In the genomic region with DNA sequence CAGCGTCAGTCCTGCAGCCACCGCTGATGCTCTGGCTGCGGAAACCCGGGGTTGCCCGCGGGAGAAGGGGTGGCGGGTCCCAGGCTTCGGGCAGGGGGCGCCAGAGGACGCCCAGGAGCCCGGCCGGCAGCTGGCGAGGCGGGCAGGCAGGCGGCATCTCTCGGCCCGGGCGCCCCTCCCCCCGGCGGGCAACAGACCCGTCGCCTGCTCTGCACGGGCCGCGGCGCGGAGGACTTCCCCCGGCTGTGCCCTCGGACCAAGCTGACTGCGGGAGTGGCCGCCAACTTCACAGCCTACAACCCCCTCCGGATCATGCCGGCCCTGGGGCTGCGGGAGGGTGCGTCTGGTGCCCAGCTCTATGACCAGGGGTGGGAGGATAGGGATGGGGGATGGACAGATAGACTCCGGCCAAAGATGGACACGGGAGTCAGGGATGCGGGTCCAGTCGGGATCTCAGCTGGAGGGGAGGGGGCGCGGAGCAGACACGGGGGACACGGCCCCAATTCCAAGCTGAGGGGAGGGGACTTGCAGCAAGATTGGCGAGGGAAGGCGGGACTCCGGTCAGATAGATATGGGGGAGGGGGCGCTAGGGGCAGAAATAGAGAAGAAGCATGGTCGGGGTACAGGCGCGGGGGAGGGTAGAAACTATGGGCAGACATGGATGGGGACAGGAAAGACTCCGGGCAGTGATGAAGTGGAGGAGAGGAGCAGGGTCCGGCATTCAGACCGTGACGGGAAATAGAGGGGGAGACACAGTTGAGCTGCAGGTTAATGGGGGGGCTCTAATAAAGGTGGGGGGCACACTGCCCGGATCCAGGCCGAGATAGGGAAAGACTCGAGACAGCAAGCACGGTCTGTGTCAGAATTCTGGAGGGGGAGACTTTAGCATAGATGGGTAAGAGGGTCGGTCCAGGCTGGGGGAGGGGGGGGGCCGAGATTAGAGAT, we compare ENCODE assay signal across 8 cellular contexts. TPM values are rescaled to one million over a fixed set of nuclear protein-coding genes. Genes with fewer than 3 reads are reported as not detected.
A peak's percentile ranks its signal among the peaks of the same experiment; 100 is the strongest.
DNase-seq lines count a peak whose midpoint lies in the region; ATAC-seq and TF ChIP-seq lines count a peak whose summit lies in the region.

No MANE protein-coding gene starts in this region.

- TF ChIP-seq CTCF in omental fat pad (IDR thresholded peaks at IDR 0.05), result peak in 1 of 3 donors; percentile 40
- peak; percentile 80 for TF ChIP-seq CTCF in type B pancreatic cell (conservative IDR thresholded peaks at IDR 0.05)

- peaks cover 48% of the 10 kb centered on the region for H3K4me1 ChIP-seq in SJSA1 (replicated peaks)

- no peaks in the 10 kb centered on the region for H3K9me3 ChIP-seq in KOPT-K1 (ENCODE audit: insufficient read depth, low read length, poor library complexity, severe bottlenecking)
- H3K9me3 ChIP-seq in SJSA1 (replicated peaks), result no peaks in the 10 kb centered on the region

- H3K36me3 Mint-ChIP-seq in type B pancreatic cell, result no peaks in the 10 kb centered on the region

- ATAC-seq in omental fat pad (ENCODE audit: low FRiP score) (peak; percentile 56), GM21737 (IDR thresholded peaks at IDR 0.05; ENCODE audit: unreplicated experiment) (no peak)

- H3K36me3 ChIP-seq in KOPT-K1 (ENCODE audit: insufficient read depth, low read length) (no peaks in the 10 kb centered on the region), SJSA1 (no peaks in the 10 kb centered on the region)

- no peaks in the 10 kb centered on the region for H3K9me3 Mint-ChIP-seq in type B pancreatic cell

- peaks cover 45% of the 10 kb centered on the region for H3K27me3 Mint-ChIP-seq in type B pancreatic cell

- H3K27me3 ChIP-seq in SJSA1 (replicated peaks), result no peaks in the 10 kb centered on the region

- DNase-seq in DMS 273 (lab: John Stamatoyannopoulos, UW; ENCODE audit: unreplicated experiment), result peak; percentile 95
- peak; percentile 82 to 85 for DNase-seq in SJSA1 (ENCODE audit: low read depth in 1 of 2, low spot score in 2 of 2)
- DNase-seq in activated naive CD4-positive, alpha-beta T cell treated with Interleukin-2 at 50 U/mL for 16 hours, result peak; percentile 73
- peak; percentile 89 for DNase-seq in germinal center (ENCODE audit: low spot score)
- DNase-seq in omental fat pad (ENCODE audit: low spot score), result no peak
- DNase-seq in type B pancreatic cell (ENCODE audit: extremely low spot score, unreplicated experiment), result peak; percentile 83

- no peak overlapping the region for H3K27ac Mint-ChIP-seq in type B pancreatic cell

- H3K4me3 ChIP-seq in SJSA1, result peak overlapping the region; percentile 53

- H3K4me1 Mint-ChIP-seq in type B pancreatic cell (ENCODE audit: unreplicated experiment), result peaks cover 11% of the 10 kb centered on the region

- H3K4me3 Mint-ChIP-seq in type B pancreatic cell, result peak overlapping the region; percentile 86

- H3K27ac ChIP-seq in KOPT-K1 (ENCODE audit: low read depth, low read length, poor library complexity, severe bottlenecking) (peak overlapping the region; percentile 42), SJSA1 (no peak overlapping the region)

RNA-seq across cellular contexts. Expression of gene ADGRB2, which starts 1.1 kb away (rescaled TPM):
- 15.4 and 15.8 TPM in 2 replicates for total RNA-seq in SJSA1 (2014; rRNA removed; shearing (Covaris generic))
- total RNA-seq in omental fat pad, result 1 to 10 TPM in 3 of 4 donors, under 1 TPM in 1; 0.79 to 7.5 (median 3.3) TPM
- 3.2 and 14.2 TPM in 2 replicates for total RNA-seq in type B pancreatic cell (ENCODE audit: low replicate concordance)

RNA-seq across cellular contexts. Expression of gene SPOCD1, which starts 52.8 kb away (rescaled TPM):
- 40.3 and 64.0 TPM in 2 replicates for total RNA-seq in SJSA1 (2014; rRNA removed; shearing (Covaris generic))
- total RNA-seq in omental fat pad (10 to 100 TPM in 2 of 4 donors, under 1 TPM in 1, not detected in 1; 0.63 to 23.9 (median 23.2) TPM), type B pancreatic cell (ENCODE audit: low replicate concordance) (0.52 and 1.1 TPM in 2 replicates)

RNA-seq across cellular contexts. Expression of gene COL16A1, which starts 59.2 kb away (rescaled TPM):
- total RNA-seq in SJSA1 (2014; rRNA removed; shearing (Covaris generic)), result 365 and 404 TPM in 2 replicates
- 10 to 100 TPM; 17.4 to 69.2 (median 21.7) TPM for total RNA-seq in omental fat pad
- total RNA-seq in type B pancreatic cell (ENCODE audit: low replicate concordance), result 4.6 and 53.5 TPM in 2 replicates
